Comparison of ENCODE assay signal across 12 cellular contexts in the genomic region with DNA sequence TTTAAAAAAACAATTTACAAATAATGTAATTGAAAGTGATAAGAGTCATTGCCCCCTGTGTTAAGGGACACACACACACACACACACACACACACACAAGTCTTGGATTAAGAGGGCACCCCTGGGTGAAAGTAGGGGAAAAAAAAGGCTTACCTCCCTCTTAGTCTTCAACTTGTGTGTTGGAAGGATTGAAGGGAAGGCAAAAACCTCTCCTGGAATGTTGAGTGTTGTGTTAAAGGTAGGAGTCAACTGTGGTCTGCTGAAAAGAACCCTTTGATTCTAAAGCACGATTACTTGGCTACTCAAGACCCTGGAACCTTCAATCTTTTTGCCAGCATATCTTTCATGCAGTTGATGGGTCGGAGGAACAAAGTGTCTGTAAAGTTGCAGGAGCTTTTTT. TPM values are rescaled to one million over a fixed set of nuclear protein-coding genes. Genes with fewer than 3 reads are reported as not detected.
DNase-seq lines count a peak whose midpoint lies in the region; ATAC-seq and TF ChIP-seq lines count a peak whose summit lies in the region.
"Had no signal": no experiment of that assay in that cellular context is flagged by ENCODE, and none has a peak within 500 bp of the region (broad histone marks: within the 10 kb centered on the region; RNA-seq: fewer than 3 reads in every experiment).

No MANE protein-coding gene starts in this region.

- no peak for TF ChIP-seq POLR2A in vagina (IDR thresholded peaks at IDR 0.05)

- H3K4me2 ChIP-seq in neural progenitor cell = peak overlapping the region; percentile 93

- H3K27me3 Mint-ChIP-seq in neural progenitor cell (ENCODE audit: insufficient read depth, low read depth) = no peaks in the 10 kb centered on the region
- peaks cover 11% of the 10 kb centered on the region for H3K27me3 Mint-ChIP-seq in activated CD8-positive, alpha-beta T cell treated with anti-CD3 and anti-CD28 coated beads for 36 hours

- DNase-seq in cardiac muscle cell (ENCODE audit: low read depth in 1 of 2, low spot score in 1 of 2) = peak; percentile 43 to 53
- no peak for DNase-seq in left ventricle myocardium superior
- no peak for DNase-seq in fibroblast of pulmonary artery (ENCODE audit: low read depth)
- peak; percentile 28 for DNase-seq in neural progenitor cell (ENCODE audit: low spot score)
- no peak for DNase-seq in vagina (ENCODE audit: extremely low spot score in 2 of 2)
- no peak for DNase-seq in left colon
- DNase-seq in activated CD8-positive, alpha-beta T cell treated with anti-CD3 and anti-CD28 coated beads for 36 hours = no peak
- DNase-seq: DMS 273 treated with DMSO at 0.1 percent for 48 hours; effector memory CD8-positive, alpha-beta T cell; NCI-H2171 had no signal

- H3F3A ChIP-seq in neural progenitor cell (ENCODE audit: low read depth) = peaks cover 7% of the 10 kb centered on the region

- H3K4me1 ChIP-seq in cardiac muscle cell (ENCODE audit: low read depth) (peaks cover 33% of the 10 kb centered on the region), neural progenitor cell (peaks cover 50% of the 10 kb centered on the region), vagina (peaks cover 55% of the 10 kb centered on the region)

- H3K27ac ChIP-seq in cardiac muscle cell (peak overlapping the region; percentile 62), neural progenitor cell (no peak overlapping the region), vagina (peak overlapping the region; percentile 95)
- H3K27ac ChIP-seq: neutrophil had no signal

- TF ChIP-seq CTCF in cardiac muscle cell (IDR thresholded peaks at IDR 0.05; ENCODE audit: low read depth, low read length) (no peak), fibroblast of pulmonary artery (IDR thresholded peaks at IDR 0.05; ENCODE audit: low read length, missing control alignments) (no peak), neural progenitor cell (IDR thresholded peaks at IDR 0.05) (no peak), vagina (IDR thresholded peaks at IDR 0.05) (no peak)
- no peak for TF ChIP-seq CTCF in activated CD8-positive, alpha-beta T cell treated with anti-CD3 and anti-CD28 coated beads for 36 hours (IDR thresholded peaks at IDR 0.05)

- peaks cover 100% of the 10 kb centered on the region for H3K79me2 ChIP-seq in neural progenitor cell (ENCODE audit: low read depth)

- H3K36me3 Mint-ChIP-seq in neural progenitor cell = peaks cover 33% of the 10 kb centered on the region
- H3K36me3 Mint-ChIP-seq in activated CD8-positive, alpha-beta T cell treated with anti-CD3 and anti-CD28 coated beads for 36 hours (ENCODE audit: low read depth) = no peaks in the 10 kb centered on the region

- H3K27ac Mint-ChIP-seq in neural progenitor cell = no peak overlapping the region
- H3K27ac Mint-ChIP-seq in activated CD8-positive, alpha-beta T cell treated with anti-CD3 and anti-CD28 coated beads for 36 hours = no peak overlapping the region
- H3K27ac Mint-ChIP-seq: effector memory CD8-positive, alpha-beta T cell had no signal

- CTCF ChIA-PET in activated CD8-positive, alpha-beta T cell treated with anti-CD3 and anti-CD28 coated beads for 36 hours (lab: Charles Lee) = no interaction called here

- H3K27me3 ChIP-seq in cardiac muscle cell (no peaks in the 10 kb centered on the region), neural progenitor cell (no peaks in the 10 kb centered on the region), vagina (no peaks in the 10 kb centered on the region)

- H3K9me3 ChIP-seq in cardiac muscle cell (ENCODE audit: low read depth) = no peaks in the 10 kb centered on the region
- H3K9me3 ChIP-seq in neural progenitor cell (ENCODE audit: low read depth) = no peaks in the 10 kb centered on the region
- H3K9me3 ChIP-seq in vagina = no peaks in the 10 kb centered on the region
- H3K9me3 ChIP-seq: neutrophil had no signal

- H3K4me1 Mint-ChIP-seq in neural progenitor cell = peaks cover 50% of the 10 kb centered on the region
- H3K4me1 Mint-ChIP-seq in activated CD8-positive, alpha-beta T cell treated with anti-CD3 and anti-CD28 coated beads for 36 hours (ENCODE audit: low read depth) = no peaks in the 10 kb centered on the region

- H3K9ac ChIP-seq in neural progenitor cell = no peak overlapping the region

- peak overlapping the region; percentile 42 for H3K4me3 Mint-ChIP-seq in neural progenitor cell
- H3K4me3 Mint-ChIP-seq in activated CD8-positive, alpha-beta T cell treated with anti-CD3 and anti-CD28 coated beads for 36 hours = no peak overlapping the region
- H3K4me3 Mint-ChIP-seq: effector memory CD8-positive, alpha-beta T cell had no signal

- intact Hi-C loops in left ventricle myocardium superior (cut with micrococcal nuclease) (loop anchor here (10.0 kb wide), 1 partner anchor 219 kb away; no protein-coding TSS in a partner anchor), vagina (cut with DNase I) (loop anchor here (10.0 kb wide), 1 partner anchor 49 kb away; no protein-coding TSS in a partner anchor), left colon (cut with DNase I, micrococcal nuclease) (loop anchor here in 1 of 2 donors (10.0 kb wide), 1 partner anchor 219 kb away; no protein-coding TSS in a partner anchor)
- intact Hi-C loops in activated CD8-positive, alpha-beta T cell treated with anti-CD3 and anti-CD28 coated beads for 36 hours (cut with micrococcal nuclease) = no loop called here

- H3K36me3 ChIP-seq in cardiac muscle cell (peaks cover 6% of the 10 kb centered on the region), neural progenitor cell (peaks cover 4% of the 10 kb centered on the region), vagina (no peaks in the 10 kb centered on the region)
- H3K36me3 ChIP-seq: neutrophil had no signal

- ATAC-seq in left ventricle myocardium superior (no peak), GM21825 (IDR thresholded peaks at IDR 0.05; ENCODE audit: unreplicated experiment) (no peak), left colon (no peak)
- no peak for ATAC-seq in activated CD8-positive, alpha-beta T cell treated with anti-CD3 and anti-CD28 coated beads for 36 hours
- ATAC-seq: effector memory CD8-positive, alpha-beta T cell had no signal

- H3K4me3 ChIP-seq in cardiac muscle cell = peak overlapping the region; percentile 97
- H3K4me3 ChIP-seq in fibroblast of pulmonary artery (replicated peaks; ENCODE audit: low read depth, low read length) = peak overlapping the region; percentile 85
- peak overlapping the region; percentile 10 for H3K4me3 ChIP-seq in neural progenitor cell
- H3K4me3 ChIP-seq in vagina = peak overlapping the region; percentile 82 to 91

- POLR2A ChIA-PET in activated CD8-positive, alpha-beta T cell treated with anti-CD3 and anti-CD28 coated beads for 36 hours (lab: Charles Lee) = no interaction called here

- H2AFZ ChIP-seq in neural progenitor cell (replicated peaks) = no peak overlapping the region

- peaks cover 66% of the 10 kb centered on the region for H4K20me1 ChIP-seq in neural progenitor cell (ENCODE audit: low read depth)

- peaks cover 13% of the 10 kb centered on the region for H3K9me3 Mint-ChIP-seq in neural progenitor cell
- H3K9me3 Mint-ChIP-seq in activated CD8-positive, alpha-beta T cell treated with anti-CD3 and anti-CD28 coated beads for 36 hours = peaks cover 4% of the 10 kb centered on the region
- H3K9me3 Mint-ChIP-seq: effector memory CD8-positive, alpha-beta T cell had no signal

RNA-seq across cellular contexts. Expression of a gene that starts 6.4 kb away (rescaled TPM):
- total RNA-seq in cardiac muscle cell (147 and 182 TPM in 2 replicates), left ventricle myocardium superior (69.6 TPM), neural progenitor cell (ENCODE audit: low replicate concordance) (75.0 and 91.1 TPM in 2 replicates), vagina (69.0 TPM), left colon (10 to 100 TPM; 55.4 to 56.2 TPM)
- 43.5 and 54.5 TPM in 2 replicates for polyA plus RNA-seq in cardiac muscle cell
- not detected for total RNA-seq in activated CD8-positive, alpha-beta T cell treated with anti-CD3 and anti-CD28 coated beads for 36 hours

Comparison
In these comparisons a context has a peak if more than half of its experiments do, and no peak if none do; other contexts are left out.
1. DNase-seq: peak in cardiac muscle cell (2 of 2) and neural progenitor cell (single experiment); none in left ventricle myocardium superior (single experiment), fibroblast of pulmonary artery (single experiment), vagina (0 of 2), left colon (0 of 2) and activated CD8-positive, alpha-beta T cell treated with anti-CD3 and anti-CD28 coated beads for 36 hours (single experiment).
2. H3K4me3 ChIP-seq: peak in every context shown above with its lines; median percentile 97 in cardiac muscle cell; 86 in vagina; 85 in fibroblast of pulmonary artery; 10 in neural progenitor cell.
3. RNA of a gene that starts 6.4 kb away (total RNA-seq): 147 to 182 TPM in cardiac muscle cell, 75.0 to 91.1 TPM in neural progenitor cell, 69.6 TPM in left ventricle myocardium superior (single experiment), 69.0 TPM in vagina (single experiment) and 55.4 to 56.2 TPM in left colon; not detected in activated CD8-positive, alpha-beta T cell treated with anti-CD3 and anti-CD28 coated beads for 36 hours; every median in the first group is over 10 times any median in the second.